11 cellular contexts compared by ENCODE assay signal in the genomic region with DNA sequence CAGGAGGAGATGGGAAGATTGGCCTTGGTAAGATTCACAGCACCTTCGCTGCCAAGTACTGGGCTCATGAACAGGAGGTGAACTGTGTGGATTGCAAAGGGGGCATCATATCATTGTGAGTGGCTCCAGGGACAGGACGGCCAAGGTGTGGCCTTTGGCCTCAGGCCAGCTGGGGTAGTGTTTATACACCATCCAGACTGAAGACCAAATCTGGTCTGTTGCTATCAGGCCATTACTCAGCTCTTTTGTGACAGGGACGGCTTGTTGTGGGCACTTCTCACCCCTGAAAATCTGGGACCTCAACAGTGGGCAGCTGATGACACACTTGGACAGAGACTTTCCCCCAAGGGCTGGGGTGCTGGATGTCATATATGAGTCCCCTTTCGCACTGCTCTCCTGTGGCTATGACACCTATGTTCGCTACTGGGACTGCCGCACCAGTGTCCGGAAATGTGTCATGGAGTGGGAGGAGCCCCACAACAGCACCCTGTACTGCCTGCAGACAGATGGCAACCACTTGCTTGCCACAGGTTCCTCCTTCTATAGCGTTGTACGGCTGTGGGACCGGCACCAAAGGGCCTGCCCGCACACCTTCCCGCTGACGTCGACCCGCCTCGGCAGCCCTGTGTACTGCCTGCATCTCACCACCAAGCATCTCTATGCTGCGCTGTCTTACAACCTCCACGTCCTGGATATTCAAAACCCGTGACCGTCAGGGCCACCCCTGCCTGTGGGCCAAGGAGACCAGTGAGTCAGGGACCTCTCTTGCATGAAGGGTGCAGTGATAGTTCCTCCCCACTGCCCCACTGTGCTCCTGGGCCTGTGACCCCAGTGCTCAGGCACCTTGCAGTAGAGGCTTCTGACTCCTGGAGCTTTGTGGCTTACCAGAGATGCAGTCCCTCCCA.
DNase-seq lines count a peak whose midpoint lies in the region; ATAC-seq and TF ChIP-seq lines count a peak whose summit lies in the region.
"Had no signal": no experiment of that assay in that cellular context is flagged by ENCODE, and none has a peak within 500 bp of the region (broad histone marks: within the 10 kb centered on the region; RNA-seq: fewer than 3 reads in every experiment).

No MANE protein-coding gene starts in this region.

- H3K4me1 ChIP-seq in adrenal gland (replicated peaks in 1 of 2) = peaks cover 5 to 19% of the 10 kb centered on the region in 2 donors
- H3K4me1 ChIP-seq in foreskin keratinocyte = no peaks in the 10 kb centered on the region

- WGBS in adrenal gland, 4 donors = 78 to 89% (median 84%) methylated on average over 6 to 20 of the region's 20 CpGs

- no peaks in the 10 kb centered on the region for H3K9me3 Mint-ChIP-seq in CD4-positive, alpha-beta T cell
- no peaks in the 10 kb centered on the region for H3K9me3 Mint-ChIP-seq in T-helper 1 cell treated with Interleukin-12 subunit alpha and Interleukin-12 subunit beta and Interleukin-4 antibody, amounts not matched to agents 30 μg/mL and 1 μg/mL, for 36 hours

- DNase-seq in CD4-positive, alpha-beta T cell = peak in 9 of 10 experiments; percentile 10 to 49 (median 23)
- DNase-seq in adrenal gland = peak in 3 of 7 donors; percentile 37 to 46 (median 41)
- DNase-seq in omental fat pad (ENCODE audit: low spot score) = no peak
- DNase-seq in NCI-H82 treated with DMSO at 0.1 percent for 48 hours (lab: John Stamatoyannopoulos, UW; ENCODE audit: unreplicated experiment) = no peak
- no peak for DNase-seq in NAMALWA (ENCODE audit: low spot score)
- no peak for DNase-seq in foreskin keratinocyte
- DNase-seq: DMS153, retina had no signal

- H3K4me1 Mint-ChIP-seq in CD4-positive, alpha-beta T cell (ENCODE audit: low read depth) = peaks cover 8% of the 10 kb centered on the region
- H3K4me1 Mint-ChIP-seq in T-helper 1 cell treated with Interleukin-12 subunit alpha and Interleukin-12 subunit beta and Interleukin-4 antibody, amounts not matched to agents 30 μg/mL and 1 μg/mL, for 36 hours (ENCODE audit: low read depth) = peaks cover 10% of the 10 kb centered on the region

- peak overlapping the region; percentile 72 for H3K27ac Mint-ChIP-seq in CD4-positive, alpha-beta T cell
- H3K27ac Mint-ChIP-seq in T-helper 1 cell treated with Interleukin-12 subunit alpha and Interleukin-12 subunit beta and Interleukin-4 antibody, amounts not matched to agents 30 μg/mL and 1 μg/mL, for 36 hours = peak overlapping the region; percentile 84

- H3K4me3 ChIP-seq in adrenal gland = no peak overlapping the region

- no peak for TF ChIP-seq CTCF in CD4-positive, alpha-beta T cell (IDR thresholded peaks at IDR 0.05)
- TF ChIP-seq CTCF in adrenal gland (IDR thresholded peaks at IDR 0.05) (no peak), omental fat pad (IDR thresholded peaks at IDR 0.05) (no peak), foreskin keratinocyte (conservative IDR thresholded peaks at IDR 0.05) (no peak)

- no peak overlapping the region for H3K27ac ChIP-seq in CD4-positive, alpha-beta T cell (ENCODE audit: low read depth, low read length)
- peak overlapping the region; percentile 73 to 91 (median 84) for H3K27ac ChIP-seq in adrenal gland
- no peak overlapping the region for H3K27ac ChIP-seq in foreskin keratinocyte
- H3K27ac ChIP-seq: VCaP had no signal

- ATAC-seq in CD4-positive, alpha-beta T cell (ENCODE audit: poor library complexity) = peak; percentile 92
- ATAC-seq in omental fat pad (ENCODE audit: low FRiP score) = peak; percentile 6
- ATAC-seq in HG03097 (IDR thresholded peaks at IDR 0.05; ENCODE audit: low FRiP score, unreplicated experiment) = no peak
- ATAC-seq in foreskin keratinocyte = no peak

- CTCF ChIA-PET in CD4-positive, alpha-beta T cell (lab: Charles Lee) = interaction anchor here (1.1 kb wide), 1 partner anchor 26 kb away, joined by 3 read pairs; no protein-coding TSS in a partner anchor

- H3K27me3 ChIP-seq in CD4-positive, alpha-beta T cell (ENCODE audit: control insufficient read depth, insufficient read depth, low read length) = no peaks in the 10 kb centered on the region
- H3K27me3 ChIP-seq in adrenal gland (no peaks in the 10 kb centered on the region), foreskin keratinocyte (no peaks in the 10 kb centered on the region)

- no peaks in the 10 kb centered on the region for H3K9me3 ChIP-seq in CD4-positive, alpha-beta T cell (ENCODE audit: control insufficient read depth, low read length)
- H3K9me3 ChIP-seq in adrenal gland (replicated peaks in 1 of 3) = no peaks in the 10 kb centered on the region

- H3K36me3 Mint-ChIP-seq in CD4-positive, alpha-beta T cell (ENCODE audit: low read depth) = peaks cover 57% of the 10 kb centered on the region
- peaks cover 11% of the 10 kb centered on the region for H3K36me3 Mint-ChIP-seq in T-helper 1 cell treated with Interleukin-12 subunit alpha and Interleukin-12 subunit beta and Interleukin-4 antibody, amounts not matched to agents 30 μg/mL and 1 μg/mL, for 36 hours (ENCODE audit: low read depth)

- H3K27me3 Mint-ChIP-seq in CD4-positive, alpha-beta T cell = no peaks in the 10 kb centered on the region
- H3K27me3 Mint-ChIP-seq in T-helper 1 cell treated with Interleukin-12 subunit alpha and Interleukin-12 subunit beta and Interleukin-4 antibody, amounts not matched to agents 30 μg/mL and 1 μg/mL, for 36 hours (ENCODE audit: low read depth) = no peaks in the 10 kb centered on the region

- H3K36me3 ChIP-seq in adrenal gland (replicated peaks in 1 of 2) = peaks cover 0 to 29% of the 10 kb centered on the region in 2 donors

- intact Hi-C loops in CD4-positive, alpha-beta T cell (cut with DNase I, micrococcal nuclease) = no loop called here
- intact Hi-C loops in adrenal gland (cut with DNase I) = no loop called here

- H3K4me3 Mint-ChIP-seq in CD4-positive, alpha-beta T cell = no peak overlapping the region
- no peak overlapping the region for H3K4me3 Mint-ChIP-seq in T-helper 1 cell treated with Interleukin-12 subunit alpha and Interleukin-12 subunit beta and Interleukin-4 antibody, amounts not matched to agents 30 μg/mL and 1 μg/mL, for 36 hours

- POLR2A ChIA-PET in CD4-positive, alpha-beta T cell (lab: Charles Lee) = no interaction called here

- no peak for TF ChIP-seq POLR2A in adrenal gland (IDR thresholded peaks at IDR 0.05)

Comparison
In these comparisons a context has a peak if more than half of its experiments do, and no peak if none do; other contexts are left out.
1. ATAC-seq: peak in CD4-positive, alpha-beta T cell (single experiment) and omental fat pad (single experiment); none in HG03097 (single experiment) and foreskin keratinocyte (single experiment).
2. DNase-seq: peak in CD4-positive, alpha-beta T cell (9 of 10); none in omental fat pad (single experiment), NCI-H82 treated with DMSO at 0.1 percent for 48 hours (single experiment), NAMALWA (single experiment) and foreskin keratinocyte (0 of 2).
3. H3K27ac ChIP-seq: peak in adrenal gland (5 of 5); none in CD4-positive, alpha-beta T cell (single experiment) and foreskin keratinocyte (single experiment).